In genomic region chr4:170083546-170083945, GRCh38 we compare ENCODE assay signal across 20 cellular contexts. TPM values are rescaled to one million over a fixed set of nuclear protein-coding genes. Genes with fewer than 3 reads are reported as not detected.
"Had no signal": no experiment of that assay in that cellular context is flagged by ENCODE, and none has a peak within 500 bp of the region (broad histone marks: within the 10 kb centered on the region; RNA-seq: fewer than 3 reads in every experiment).

No MANE protein-coding gene starts in this region.

- H3K27ac Mint-ChIP-seq: activated CD4-positive, alpha-beta T cell treated with anti-CD3 and anti-CD28 coated beads, Interleukin-2, amount 10 ng/mL, durations not matched to agents 7 days and 5 days; activated CD8-positive, alpha-beta T cell treated with anti-CD3 and anti-CD28 coated beads, Interleukin-2, amount 10 ng/mL, durations not matched to agents 7 days and 5 days; immature natural killer cell; memory B cell; progenitor cell of endocrine pancreas had no signal

- H3K36me3 Mint-ChIP-seq: immature natural killer cell, memory B cell had no signal

- H3K4me3 ChIP-seq: ascending aorta, gastroesophageal sphincter, heart right ventricle, upper lobe of right lung had no signal

- DNase-seq: activated CD4-positive, alpha-beta T cell treated with anti-CD3 and anti-CD28 coated beads, Interleukin-2, amount 10 ng/mL, durations not matched to agents 7 days and 5 days; activated CD4-positive, CD25-positive, alpha-beta regulatory T cell; activated CD8-positive, alpha-beta memory T cell treated with anti-CD3 and anti-CD28 coated beads, Interleukin-2, amount 50 U/mL, for 4 hours; activated CD8-positive, alpha-beta T cell treated with anti-CD3 and anti-CD28 coated beads, Interleukin-2, amount 10 ng/mL, durations not matched to agents 7 days and 5 days; activated effector memory CD4-positive, alpha-beta T cell treated with Interleukin-2 at 50 U/mL for 16 hours; activated naive CD4-positive, alpha-beta T cell treated with anti-CD3 and anti-CD28 coated beads, Interleukin-2, amount 50 U/mL, for 16 hours; activated T-cell treated with anti-CD3 and anti-CD28 coated beads, Interleukin-2, amount 50 U/mL, for 4 hours; cortex of kidney; heart right ventricle; immature natural killer cell; kidney glomerular epithelial cell; left ventricle myocardium superior; occipital lobe; stimulated activated naive CD4-positive, alpha-beta T cell; upper lobe of right lung had no signal

- H3K27me3 Mint-ChIP-seq: progenitor cell of endocrine pancreas had no signal

- ATAC-seq: activated CD8-positive, alpha-beta T cell treated with anti-CD3 and anti-CD28 coated beads, Interleukin-2, amount 10 ng/mL, durations not matched to agents 7 days and 5 days; activated T-cell treated with anti-CD3 and anti-CD28 coated beads, Interleukin-2, amount 50 U/mL, for 4 hours; gastroesophageal sphincter; heart right ventricle; left ventricle myocardium superior; upper lobe of right lung had no signal

- H3K4me3 Mint-ChIP-seq: activated CD4-positive, alpha-beta T cell treated with anti-CD3 and anti-CD28 coated beads, Interleukin-2, amount 10 ng/mL, durations not matched to agents 7 days and 5 days; activated CD8-positive, alpha-beta T cell treated with anti-CD3 and anti-CD28 coated beads, Interleukin-2, amount 10 ng/mL, durations not matched to agents 7 days and 5 days; activated T-cell treated with anti-CD3 and anti-CD28 coated beads, Interleukin-2, amount 50 U/mL, for 4 hours; immature natural killer cell; memory B cell had no signal

- H3K9me3 Mint-ChIP-seq: activated CD4-positive, alpha-beta T cell treated with anti-CD3 and anti-CD28 coated beads, Interleukin-2, amount 10 ng/mL, durations not matched to agents 7 days and 5 days; activated T-cell treated with anti-CD3 and anti-CD28 coated beads, Interleukin-2, amount 50 U/mL, for 4 hours; immature natural killer cell had no signal

- H3K4me1 Mint-ChIP-seq: activated CD4-positive, alpha-beta T cell treated with anti-CD3 and anti-CD28 coated beads, Interleukin-2, amount 10 ng/mL, durations not matched to agents 7 days and 5 days; immature natural killer cell; memory B cell had no signal

RNA-seq across cellular contexts. Expression of gene AADAT, which starts 6.2 kb away (rescaled TPM):
- total RNA-seq: activated CD4-positive, alpha-beta T cell treated with anti-CD3 and anti-CD28 coated beads, Interleukin-2, amount 10 ng/mL, durations not matched to agents 7 days and 5 days; activated CD8-positive, alpha-beta T cell treated with anti-CD3 and anti-CD28 coated beads, Interleukin-2, amount 10 ng/mL, durations not matched to agents 7 days and 5 days; activated T-cell treated with anti-CD3 and anti-CD28 coated beads, Interleukin-2, amount 50 U/mL, for 4 hours; mononuclear cell had no signal
